26 cellular contexts compared by ENCODE assay signal in genomic region chr5:113243349-113243664, GRCh38.
DNase-seq lines count a peak whose midpoint lies in the region; ATAC-seq, FAIRE-seq and TF ChIP-seq lines count a peak whose summit lies in the region.
"Had no signal": no experiment of that assay in that cellular context is flagged by ENCODE, and none has a peak within 500 bp of the region (broad histone marks: within the 10 kb centered on the region; RNA-seq: fewer than 3 reads in every experiment).

No MANE protein-coding gene starts in this region.

- H3K79me2 ChIP-seq in astrocyte (ENCODE audit: insufficient read depth, low read length) = peaks cover 15% of the 10 kb centered on the region

- TF ChIP-seq POLR2A in breast epithelium (IDR thresholded peaks at IDR 0.05) (no peak), suprapubic skin (IDR thresholded peaks at IDR 0.05) (no peak), transverse colon (IDR thresholded peaks at IDR 0.05) (no peak)

- CTCF ChIA-PET in MCF 10A (lab: Yijun Ruan, JAX) = interaction anchor here (1.0 to 1.7 kb wide), 4 partner anchors 11 to 70 kb away, joined by 3 to 7 read pairs (median 4); no protein-coding TSS in a partner anchor

- H2AFZ ChIP-seq in astrocyte (ENCODE audit: low read depth, low read length) = no peak overlapping the region

- no peak for TF ChIP-seq EP300 in suprapubic skin (IDR thresholded peaks at IDR 0.05)
- no peak for TF ChIP-seq EP300 in transverse colon (IDR thresholded peaks at IDR 0.05; ENCODE audit: low read depth)

- no peak overlapping the region for H3K4me3 ChIP-seq in breast epithelium
- no peak overlapping the region for H3K4me3 ChIP-seq in astrocyte (ENCODE audit: insufficient read depth, low read depth, low read length)
- H3K4me3 ChIP-seq in suprapubic skin = no peak overlapping the region
- no peak overlapping the region for H3K4me3 ChIP-seq in transverse colon
- no peak overlapping the region for H3K4me3 ChIP-seq in WERI-Rb-1 (ENCODE audit: low read depth, low read length)
- H3K4me3 ChIP-seq: GM12878, K562, SJCRH30 had no signal

- H3K4me1 ChIP-seq in breast epithelium (no peaks in the 10 kb centered on the region), astrocyte (ENCODE audit: insufficient read depth, low read length) (no peaks in the 10 kb centered on the region), foreskin keratinocyte (peaks cover 41% of the 10 kb centered on the region), suprapubic skin (peaks cover 36% of the 10 kb centered on the region), transverse colon (peaks cover 0 to 4% (median 0%) of the 10 kb centered on the region in 4 donors)
- H3K4me1 ChIP-seq: Caco-2 had no signal

- no peaks in the 10 kb centered on the region for H3K9me3 Mint-ChIP-seq in MCF 10A (ENCODE audit: unreplicated experiment)
- peaks cover 20% of the 10 kb centered on the region for H3K9me3 Mint-ChIP-seq in astrocyte (ENCODE audit: unreplicated experiment)
- H3K9me3 Mint-ChIP-seq: CD8-positive, alpha-beta T cell had no signal

- H3K27me3 ChIP-seq in breast epithelium (no peaks in the 10 kb centered on the region), astrocyte (ENCODE audit: insufficient read depth, low read length) (no peaks in the 10 kb centered on the region), foreskin keratinocyte (no peaks in the 10 kb centered on the region), suprapubic skin (no peaks in the 10 kb centered on the region), transverse colon (no peaks in the 10 kb centered on the region), WERI-Rb-1 (ENCODE audit: insufficient read depth, low read depth, severe bottlenecking) (no peaks in the 10 kb centered on the region)
- H3K27me3 ChIP-seq: SJCRH30 had no signal

- 61% methylated on average over 2 of the region's 2 CpGs for WGBS in suprapubic skin
- WGBS in transverse colon (ENCODE audit: low coverage in 1 of 2), 2 donors = 81 to 100% methylated on average over 1 to 2 of the region's 2 CpGs

- in situ Hi-C loops in transverse colon (cut with MboI; ENCODE audit: low pct_ligation_motif_present in 1 of 4, low pct_unique_long_range_greater_than_20kb in 1 of 4, low sequenced_read_pairs in 3 of 4) = no loop called here

- H3K27ac Mint-ChIP-seq in MCF 10A (ENCODE audit: low read depth, unreplicated experiment) (peak overlapping the region; percentile 86), astrocyte (ENCODE audit: unreplicated experiment) (no peak overlapping the region)
- H3K27ac Mint-ChIP-seq: B cell; CD8-positive, alpha-beta T cell had no signal

- H3K9ac ChIP-seq in astrocyte (ENCODE audit: low read length) = no peak overlapping the region

- no peaks in the 10 kb centered on the region for H3K9me3 ChIP-seq in breast epithelium
- H3K9me3 ChIP-seq in astrocyte (ENCODE audit: insufficient read depth, low read depth, low read length) = no peaks in the 10 kb centered on the region
- no peaks in the 10 kb centered on the region for H3K9me3 ChIP-seq in suprapubic skin
- no peaks in the 10 kb centered on the region for H3K9me3 ChIP-seq in transverse colon
- no peaks in the 10 kb centered on the region for H3K9me3 ChIP-seq in WERI-Rb-1 (ENCODE audit: severe bottlenecking)
- H3K9me3 ChIP-seq: Caco-2 had no signal

- intact Hi-C loops in MCF 10A (cut with micrococcal nuclease) = no loop called here
- intact Hi-C loops in breast epithelium (cut with DNase I; ENCODE audit: low total_unique reads) = no loop called here
- intact Hi-C loops in transverse colon (cut with DNase I; ENCODE audit: low total_unique reads) = no loop called here

- H4K20me1 ChIP-seq in astrocyte (ENCODE audit: insufficient read depth, low read length) = peaks cover 8% of the 10 kb centered on the region

- H3K36me3 ChIP-seq in breast epithelium (no peaks in the 10 kb centered on the region), astrocyte (ENCODE audit: insufficient read depth, low read length) (no peaks in the 10 kb centered on the region), suprapubic skin (no peaks in the 10 kb centered on the region), transverse colon (no peaks in the 10 kb centered on the region), WERI-Rb-1 (peaks cover 59% of the 10 kb centered on the region)
- H3K36me3 ChIP-seq: SJCRH30 had no signal

- BruUV-seq in MCF 10A (replicated peaks; lab: Mats Ljungman, UMichigan) = no TSS peak

- H3K4me3 Mint-ChIP-seq in MCF 10A (ENCODE audit: unreplicated experiment) = no peak overlapping the region
- peak overlapping the region; percentile 4 for H3K4me3 Mint-ChIP-seq in astrocyte (ENCODE audit: unreplicated experiment)
- H3K4me3 Mint-ChIP-seq: B cell; CD8-positive, alpha-beta T cell had no signal

- H3K27ac ChIP-seq in breast epithelium (no peak overlapping the region), astrocyte (ENCODE audit: low read depth, low read length) (no peak overlapping the region), foreskin keratinocyte (peak overlapping the region; percentile 86), suprapubic skin (peak overlapping the region; percentile 73), transverse colon (no peak overlapping the region), WERI-Rb-1 (no peak overlapping the region)
- H3K27ac ChIP-seq: 22Rv1, C4-2B had no signal

- H3K4me1 Mint-ChIP-seq in MCF 10A (ENCODE audit: insufficient read depth, unreplicated experiment) = peaks cover 23% of the 10 kb centered on the region
- H3K4me1 Mint-ChIP-seq in astrocyte (ENCODE audit: low read depth, unreplicated experiment) = peaks cover 17% of the 10 kb centered on the region

- no peak for DNase-seq in MCF 10A (ENCODE audit: unreplicated experiment)
- no peak for DNase-seq in breast epithelium (ENCODE audit: low spot score in 2 of 2)
- DNase-seq in astrocyte (ENCODE audit: low read depth) = no peak
- no peak for DNase-seq in foreskin keratinocyte
- no peak for DNase-seq in suprapubic skin (ENCODE audit: low spot score in 2 of 2)
- DNase-seq in transverse colon = no peak
- DNase-seq in NOMO-1 treated with DMSO at 0.1 percent for 48 hours (lab: John Stamatoyannopoulos, UW; ENCODE audit: unreplicated experiment) = no peak
- DNase-seq in WERI-Rb-1 = no peak
- DNase-seq: Caco-2; CD8-positive, alpha-beta T cell; DMS79; EL; GDM1; MM.1S; NCI-H2029 treated with DMSO at 0.1 percent for 48 hours; NCI-H446 treated with DMSO at 0.1 percent for 48 hours; NCI-H526 treated with DMSO at 0.1 percent for 48 hours; SJCRH30 had no signal

- POLR2A ChIA-PET in MCF 10A (lab: Yijun Ruan, JAX) = interaction anchor here (0.6 to 5.4 kb wide), 15 partner anchors 11 to 117 kb away, joined by 3 to 41 read pairs (median 9); no protein-coding TSS in a partner anchor

- TF ChIP-seq CTCF in MCF 10A (IDR thresholded peaks at IDR 0.05; ENCODE audit: unreplicated experiment) = no peak
- no peak for TF ChIP-seq CTCF in breast epithelium (IDR thresholded peaks at IDR 0.05)
- TF ChIP-seq CTCF in astrocyte (IDR thresholded peaks at IDR 0.05; ENCODE audit: insufficient read depth, low read depth, low read length) = no peak
- no peak for TF ChIP-seq CTCF in foreskin keratinocyte (conservative IDR thresholded peaks at IDR 0.05)
- no peak for TF ChIP-seq CTCF in suprapubic skin (IDR thresholded peaks at IDR 0.05)
- no peak for TF ChIP-seq CTCF in transverse colon (IDR thresholded peaks at IDR 0.05)
- no peak for TF ChIP-seq CTCF in WERI-Rb-1 (IDR thresholded peaks at IDR 0.05; ENCODE audit: low read depth, low read length)

- no peak for ATAC-seq in foreskin keratinocyte
- ATAC-seq: CD8-positive, alpha-beta T cell; GM12878; K562; Panc1; SK-N-SH treated with all-trans-retinoic acid at 6 μM for 48 hours had no signal

- FAIRE-seq in astrocyte (lab: Jason Lieb, UNC) = no peak
- FAIRE-seq: GM12878, HTR-8/SVneo, K562 had no signal

- H3K36me3 Mint-ChIP-seq in MCF 10A (ENCODE audit: insufficient read depth, unreplicated experiment) = no peaks in the 10 kb centered on the region
- peaks cover 17% of the 10 kb centered on the region for H3K36me3 Mint-ChIP-seq in astrocyte (ENCODE audit: low read depth, unreplicated experiment)
- H3K36me3 Mint-ChIP-seq: CD8-positive, alpha-beta T cell had no signal

- H3K4me2 ChIP-seq in astrocyte (ENCODE audit: low read length) = no peak overlapping the region

- H3K27me3 Mint-ChIP-seq in MCF 10A (ENCODE audit: insufficient read depth, unreplicated experiment) (no peaks in the 10 kb centered on the region), astrocyte (ENCODE audit: low read depth, unreplicated experiment) (no peaks in the 10 kb centered on the region)

Comparison
In these comparisons a context has a peak if more than half of its experiments do, and no peak if none do; other contexts are left out.
1. H3K27ac ChIP-seq: peak in foreskin keratinocyte (single experiment) and suprapubic skin (single experiment); none in breast epithelium (0 of 2), astrocyte (single experiment), transverse colon (0 of 4) and WERI-Rb-1 (single experiment).